Comparison of ENCODE assay signal across 16 cellular contexts in genomic region chr3:12371525-12372140, GRCh38.
DNase-seq lines count a peak whose midpoint lies in the region; ATAC-seq and TF ChIP-seq lines count a peak whose summit lies in the region.
"Had no signal": no experiment of that assay in that cellular context is flagged by ENCODE, and none has a peak within 500 bp of the region (broad histone marks: within the 10 kb centered on the region; RNA-seq: fewer than 3 reads in every experiment).

No MANE protein-coding gene starts in this region.

- H3K4me3 ChIP-seq in left ventricle myocardium inferior (no peak overlapping the region), skeletal muscle satellite cell (ENCODE audit: low read length) (peak overlapping the region; percentile 18)

- ATAC-seq in activated T-helper 17 cell treated with anti-CD3 and anti-CD28 coated beads, Interleukin-2, amount 50 U/mL, for 72 hours (replicated peaks): peak; percentile 23
- ATAC-seq in HG03039 (IDR thresholded peaks at IDR 0.05; ENCODE audit: unreplicated experiment): no peak
- ATAC-seq: activated CD8-positive, alpha-beta T cell treated with anti-CD3 and anti-CD28 coated beads for 36 hours; sciatic nerve; stimulated activated naive B cell treated with anti-CD40 and anti-IgM and Interleukin-4, amounts not matched to agents 10 μg/mL and 1 μg/mL and 100 μg/mL, for 72 hours had no signal

- peaks cover 69% of the 10 kb centered on the region for H3K4me1 ChIP-seq in left ventricle myocardium inferior
- peaks cover 23% of the 10 kb centered on the region for H3K4me1 ChIP-seq in skeletal muscle satellite cell (ENCODE audit: control insufficient read depth, insufficient read depth, low read length)

- H3K9me3 ChIP-seq in left ventricle myocardium inferior (replicated peaks) (no peaks in the 10 kb centered on the region), skeletal muscle satellite cell (replicated peaks; ENCODE audit: low read length) (no peaks in the 10 kb centered on the region)

- no peaks in the 10 kb centered on the region for H3K9me3 Mint-ChIP-seq in activated T-helper 17 cell treated with anti-CD3 and anti-CD28 coated beads, Interleukin-2, amount 50 U/mL, for 72 hours
- H3K9me3 Mint-ChIP-seq: CD8-positive, alpha-beta memory T cell had no signal

- intact Hi-C loops in left ventricle myocardium inferior (cut with micrococcal nuclease): no loop called here

- peak overlapping the region; percentile 61 for H3K4me2 ChIP-seq in skeletal muscle satellite cell (ENCODE audit: low read length)

- peaks cover 6% of the 10 kb centered on the region for H3K27me3 Mint-ChIP-seq in activated T-helper 17 cell treated with anti-CD3 and anti-CD28 coated beads, Interleukin-2, amount 50 U/mL, for 72 hours

- peak overlapping the region; percentile 5 for H3K9ac ChIP-seq in skeletal muscle satellite cell (ENCODE audit: low read depth, low read length)

- H3K36me3 ChIP-seq in left ventricle myocardium inferior (no peaks in the 10 kb centered on the region), skeletal muscle satellite cell (ENCODE audit: insufficient read depth, low read length) (no peaks in the 10 kb centered on the region)

- no peak for TF ChIP-seq CTCF in left ventricle myocardium inferior (IDR thresholded peaks at IDR 0.05; ENCODE audit: borderline replicate concordance)

- no peaks in the 10 kb centered on the region for H3K36me3 Mint-ChIP-seq in activated T-helper 17 cell treated with anti-CD3 and anti-CD28 coated beads, Interleukin-2, amount 50 U/mL, for 72 hours (ENCODE audit: low read depth)
- H3K36me3 Mint-ChIP-seq: CD8-positive, alpha-beta memory T cell; stimulated activated naive B cell treated with anti-CD40 and anti-IgM and Interleukin-4, amounts not matched to agents 10 μg/mL and 1 μg/mL and 100 μg/mL, for 72 hours had no signal

- peaks cover 5% of the 10 kb centered on the region for H3K4me1 Mint-ChIP-seq in activated T-helper 17 cell treated with anti-CD3 and anti-CD28 coated beads, Interleukin-2, amount 50 U/mL, for 72 hours
- H3K4me1 Mint-ChIP-seq: CD8-positive, alpha-beta memory T cell; stimulated activated naive B cell treated with anti-CD40 and anti-IgM and Interleukin-4, amounts not matched to agents 10 μg/mL and 1 μg/mL and 100 μg/mL, for 72 hours had no signal

- H3K27ac ChIP-seq in left ventricle myocardium inferior (replicated peaks): peak overlapping the region; percentile 76

- H3K27ac Mint-ChIP-seq in activated T-helper 17 cell treated with anti-CD3 and anti-CD28 coated beads, Interleukin-2, amount 50 U/mL, for 72 hours: no peak overlapping the region
- H3K27ac Mint-ChIP-seq: activated CD8-positive, alpha-beta T cell treated with anti-CD3 and anti-CD28 coated beads for 36 hours; CD8-positive, alpha-beta memory T cell; stimulated activated naive B cell treated with anti-CD40 and anti-IgM and Interleukin-4, amounts not matched to agents 10 μg/mL and 1 μg/mL and 100 μg/mL, for 72 hours had no signal

- H3K27me3 ChIP-seq in left ventricle myocardium inferior (ENCODE audit: low read depth) (no peaks in the 10 kb centered on the region), skeletal muscle satellite cell (ENCODE audit: control insufficient read depth, insufficient read depth, low read length) (no peaks in the 10 kb centered on the region)

- DNase-seq in HCEC 1CT (peak; percentile 73), left ventricle myocardium inferior (peak; percentile 40), AG20443 (ENCODE audit: low spot score) (no peak), medulla oblongata (ENCODE audit: extremely low spot score) (no peak)
- DNase-seq: activated CD8-positive, alpha-beta T cell treated with anti-CD3 and anti-CD28 coated beads for 36 hours; activated effector memory CD4-positive, alpha-beta T cell treated with anti-CD3 and anti-CD28 coated beads, Interleukin-2, amount 50 U/mL, for 16 hours; aorta; CD8-positive, alpha-beta memory T cell; effector CD8-positive, alpha-beta T cell; NCI-H2081 treated with DMSO at 0.1 percent for 48 hours; stimulated activated CD4-positive, alpha-beta T cell treated with anti-CD3 and anti-CD28 coated beads, Interleukin-4, amount 100 ng/mL, for 4 hours; stimulated activated naive B cell treated with anti-CD40 and anti-IgM and Interleukin-4, amounts not matched to agents 10 μg/mL and 1 μg/mL and 100 μg/mL, for 72 hours had no signal

- no peak overlapping the region for H3K4me3 Mint-ChIP-seq in activated T-helper 17 cell treated with anti-CD3 and anti-CD28 coated beads, Interleukin-2, amount 50 U/mL, for 72 hours
- H3K4me3 Mint-ChIP-seq: activated CD8-positive, alpha-beta T cell treated with anti-CD3 and anti-CD28 coated beads for 36 hours; CD8-positive, alpha-beta memory T cell; stimulated activated naive B cell treated with anti-CD40 and anti-IgM and Interleukin-4, amounts not matched to agents 10 μg/mL and 1 μg/mL and 100 μg/mL, for 72 hours had no signal

Comparison
In these comparisons a context has a peak if more than half of its experiments do, and no peak if none do; other contexts are left out.
1. DNase-seq: peak in HCEC 1CT (single experiment) and left ventricle myocardium inferior (single experiment); none in AG20443 (single experiment) and medulla oblongata (single experiment).